ENCODE assay signal across 11 cellular contexts in genomic region chr6:8180327-8181161, GRCh38.
DNase-seq lines count a peak whose midpoint lies in the region; ATAC-seq and TF ChIP-seq lines count a peak whose summit lies in the region.
"Had no signal": no experiment of that assay in that cellular context is flagged by ENCODE, and none has a peak within 500 bp of the region (broad histone marks: within the 10 kb centered on the region; RNA-seq: fewer than 3 reads in every experiment).

No MANE protein-coding gene starts in this region.

- H3K9me3 ChIP-seq in fibroblast of lung (ENCODE audit: control insufficient read depth, insufficient read depth, low read depth, low read length) = no peaks in the 10 kb centered on the region
- no peaks in the 10 kb centered on the region for H3K9me3 ChIP-seq in esophagus muscularis mucosa

- no peak overlapping the region for H3K4me2 ChIP-seq in fibroblast of lung (ENCODE audit: extremely low read depth, insufficient read depth, low read length)

- TF ChIP-seq CTCF in fibroblast of lung (conservative IDR thresholded peaks at IDR 0.05 in 1 of 2, IDR thresholded peaks at IDR 0.05 in 1 of 2; ENCODE audit: low read depth in 1 of 2, low read length in 2 of 2) (no peak), retinal pigment epithelial cell (conservative IDR thresholded peaks at IDR 0.05; ENCODE audit: low read depth, low read length) (no peak), esophagus muscularis mucosa (IDR thresholded peaks at IDR 0.05) (no peak)

- no peaks in the 10 kb centered on the region for H3K27me3 ChIP-seq in fibroblast of lung (ENCODE audit: control insufficient read depth, insufficient read depth, low read length)
- peaks cover 0 to 25% (median 0%) of the 10 kb centered on the region in 4 donors for H3K27me3 ChIP-seq in esophagus muscularis mucosa

- no peak for ATAC-seq in HG02973 (IDR thresholded peaks at IDR 0.05; ENCODE audit: unreplicated experiment)
- no peak for ATAC-seq in GM21360 (IDR thresholded peaks at IDR 0.05; ENCODE audit: unreplicated experiment)
- ATAC-seq in HG03039 (IDR thresholded peaks at IDR 0.05; ENCODE audit: unreplicated experiment) = no peak

- peak overlapping the region; percentile 10 for H2AFZ ChIP-seq in fibroblast of lung (ENCODE audit: low read length)

- H3K9ac ChIP-seq in fibroblast of lung (ENCODE audit: insufficient read depth, low read length) = no peak overlapping the region

- H3K36me3 ChIP-seq in fibroblast of lung (ENCODE audit: control insufficient read depth, insufficient read depth, low read length) = no peaks in the 10 kb centered on the region
- no peaks in the 10 kb centered on the region for H3K36me3 ChIP-seq in esophagus muscularis mucosa

- 23% methylated on average over 11 of the region's 11 CpGs for WGBS in esophagus muscularis mucosa

- TF ChIP-seq EP300 in esophagus muscularis mucosa (IDR thresholded peaks at IDR 0.05) = no peak

- TF ChIP-seq POLR2A in esophagus muscularis mucosa (IDR thresholded peaks at IDR 0.05; ENCODE audit: low read depth) = no peak

- H4K20me1 ChIP-seq in fibroblast of lung (ENCODE audit: control insufficient read depth, extremely low read depth, insufficient read depth, low read length) = no peaks in the 10 kb centered on the region

- H3K4me3 ChIP-seq in fibroblast of lung (replicated peaks in 1 of 4; ENCODE audit: control extremely low read depth in 1 of 4, insufficient read depth in 1 of 4, low read depth in 3 of 4, low read length in 4 of 4) (no peak overlapping the region), retinal pigment epithelial cell (ENCODE audit: low read length) (no peak overlapping the region), esophagus muscularis mucosa (no peak overlapping the region)
- H3K4me3 ChIP-seq: SK-N-MC had no signal

- DNase-seq in GM04504 (ENCODE audit: low read depth) = peak; percentile 48
- DNase-seq in RPMI7951 (ENCODE audit: low read depth) = peak; percentile 67
- DNase-seq in fibroblast of lung (ENCODE audit: low read depth in 2 of 2) = peak; percentile 60 to 89
- peak; percentile 62 for DNase-seq in retinal pigment epithelial cell (ENCODE audit: low read depth)
- DNase-seq in esophagus muscularis mucosa (ENCODE audit: extremely low spot score) = no peak
- DNase-seq: activated effector memory CD4-positive, alpha-beta T cell treated with Interleukin-2 at 50 U/mL for 16 hours; left cardiac atrium had no signal

- H3K79me2 ChIP-seq in fibroblast of lung (ENCODE audit: control insufficient read depth, insufficient read depth, low read length) = no peaks in the 10 kb centered on the region

- intact Hi-C loops in esophagus muscularis mucosa (cut with DNase I) = no loop called here

- H3K4me1 ChIP-seq in fibroblast of lung (ENCODE audit: control insufficient read depth, extremely low read depth, insufficient read depth, low read length) (peaks cover 12% of the 10 kb centered on the region), esophagus muscularis mucosa (peaks cover 0 to 4% (median 0%) of the 10 kb centered on the region in 4 donors)

- H3K27ac ChIP-seq in fibroblast of lung (ENCODE audit: insufficient read depth, low read length) (no peak overlapping the region), esophagus muscularis mucosa (replicated peaks in 1 of 4) (no peak overlapping the region)
- H3K27ac ChIP-seq: SK-N-MC had no signal
